ENCODE assay signal across 14 cellular contexts in the genomic region with DNA sequence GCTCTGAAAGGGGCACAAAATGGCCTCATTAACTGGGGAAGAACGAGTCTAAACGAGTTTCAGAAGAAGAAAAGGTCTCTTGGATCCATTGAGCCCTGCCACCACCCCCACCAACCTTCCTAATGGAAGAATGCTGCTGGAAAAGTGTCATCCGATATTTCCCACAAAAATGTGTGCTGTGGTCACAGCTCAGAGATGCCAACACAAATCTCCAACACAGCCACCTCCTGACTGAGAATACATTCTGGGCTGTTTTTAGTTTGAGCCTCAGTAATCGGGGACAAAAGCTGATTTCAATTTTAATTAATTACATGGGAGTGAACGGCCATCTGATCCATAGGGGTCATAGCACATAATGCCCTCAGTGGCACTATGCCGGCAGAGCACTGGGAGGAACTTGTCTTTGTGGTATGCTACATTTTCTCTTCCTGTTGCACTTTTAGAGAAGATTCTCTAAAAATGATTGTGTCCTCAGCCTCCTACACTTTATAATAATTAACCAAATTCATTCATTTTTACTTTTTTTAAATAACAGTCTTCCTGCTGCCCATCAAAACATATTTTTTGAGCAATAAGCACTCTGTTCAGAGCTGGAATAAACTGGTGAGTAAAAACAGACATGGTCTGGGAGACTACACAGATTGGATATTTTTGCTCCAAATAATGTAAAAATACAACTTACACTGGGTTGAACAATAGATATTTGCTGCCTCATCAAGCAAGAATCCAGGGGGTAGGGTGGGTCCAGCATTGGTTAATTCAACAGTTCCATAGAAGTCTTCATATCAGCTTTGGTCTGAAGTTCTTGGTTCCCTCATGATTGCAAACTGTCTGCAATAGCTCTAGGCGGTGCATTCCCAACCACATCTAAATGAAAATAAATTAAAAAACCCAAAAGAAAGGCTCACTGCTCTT.
DNase-seq lines count a peak whose midpoint lies in the region; ATAC-seq and TF ChIP-seq lines count a peak whose summit lies in the region.
"Had no signal": no experiment of that assay in that cellular context is flagged by ENCODE, and none has a peak within 500 bp of the region (broad histone marks: within the 10 kb centered on the region; RNA-seq: fewer than 3 reads in every experiment).

No MANE protein-coding gene starts in this region.

- no peaks in the 10 kb centered on the region for H3K79me2 ChIP-seq in mammary epithelial cell (ENCODE audit: insufficient read depth, low read length)
- no peaks in the 10 kb centered on the region for H3K79me2 ChIP-seq in Karpas-422 (ENCODE audit: low read length)

- H3K27ac ChIP-seq in mammary epithelial cell (ENCODE audit: insufficient read depth, low read depth, low read length) = no peak overlapping the region
- H3K27ac ChIP-seq in CD4-positive, alpha-beta T cell (ENCODE audit: low read depth, low read length) = no peak overlapping the region
- no peak overlapping the region for H3K27ac ChIP-seq in Karpas-422 (ENCODE audit: low read length)
- no peak overlapping the region for H3K27ac ChIP-seq in esophagus muscularis mucosa (replicated peaks in 1 of 4)

- H3K4me3 ChIP-seq in GM08714 (ENCODE audit: low read length) (peak overlapping the region; percentile 10; the same call in 1 of the 2 replicates), mammary epithelial cell (replicated peaks in 1 of 3; ENCODE audit: insufficient read depth in 1 of 3, low read depth in 2 of 3, low read length in 3 of 3) (no peak overlapping the region), Karpas-422 (ENCODE audit: low read length) (no peak overlapping the region), esophagus muscularis mucosa (no peak overlapping the region)

- BruUV-seq in mammary epithelial cell (replicated peaks; lab: Mats Ljungman, UMichigan) = no TSS peak

- H3K4me1 ChIP-seq in mammary epithelial cell (ENCODE audit: insufficient read depth, low read length) (peaks cover 26% of the 10 kb centered on the region), Karpas-422 (ENCODE audit: low read length) (no peaks in the 10 kb centered on the region), esophagus muscularis mucosa (peaks cover 0 to 6% (median 0%) of the 10 kb centered on the region in 4 donors)

- no peak overlapping the region for H3K4me3 Mint-ChIP-seq in CD4-positive, alpha-beta T cell

- no peaks in the 10 kb centered on the region for H3K4me1 Mint-ChIP-seq in CD4-positive, alpha-beta T cell (ENCODE audit: low read depth)

- TF ChIP-seq POLR2A in esophagus muscularis mucosa (IDR thresholded peaks at IDR 0.05; ENCODE audit: low read depth) = no peak

- no peak overlapping the region for H3K27ac Mint-ChIP-seq in CD4-positive, alpha-beta T cell

- dilution Hi-C loops in mammary epithelial cell (cut with HindIII; ENCODE audit: low sequenced_read_pairs) = no loop called here

- H3K4me2 ChIP-seq in mammary epithelial cell (ENCODE audit: insufficient read depth, low read depth, low read length) (peak overlapping the region; percentile 48), Karpas-422 (ENCODE audit: low read depth, low read length, poor library complexity, severe bottlenecking) (no peak overlapping the region)

- no peaks in the 10 kb centered on the region for H3K36me3 ChIP-seq in mammary epithelial cell (ENCODE audit: insufficient read depth, low read length)
- no peaks in the 10 kb centered on the region for H3K36me3 ChIP-seq in Karpas-422 (ENCODE audit: insufficient read depth, low read length)
- no peaks in the 10 kb centered on the region for H3K36me3 ChIP-seq in esophagus muscularis mucosa

- no peaks in the 10 kb centered on the region for H3K27me3 ChIP-seq in mammary epithelial cell (ENCODE audit: insufficient read depth, low read length)
- no peaks in the 10 kb centered on the region for H3K27me3 ChIP-seq in CD4-positive, alpha-beta T cell (ENCODE audit: control insufficient read depth, insufficient read depth, low read length)
- H3K27me3 ChIP-seq in Karpas-422 (ENCODE audit: low read length) = no peaks in the 10 kb centered on the region
- no peaks in the 10 kb centered on the region for H3K27me3 ChIP-seq in esophagus muscularis mucosa

- no peak for TF ChIP-seq RAD21 in Ishikawa (IDR thresholded peaks at IDR 0.05; ENCODE audit: low read depth)

- peak; percentile 26 for DNase-seq in mammary epithelial cell
- DNase-seq in renal cortical epithelial cell (ENCODE audit: low read depth) = peak; percentile 87
- no peak for DNase-seq in CD4-positive, alpha-beta T cell
- no peak for DNase-seq in Karpas-422
- DNase-seq in esophagus muscularis mucosa (ENCODE audit: extremely low spot score) = no peak
- DNase-seq: activated effector memory CD4-positive, alpha-beta T cell treated with anti-CD3 and anti-CD28 coated beads, Interleukin-2, amount 50 U/mL, for 16 hours; DND-41; effector CD4-positive, alpha-beta T cell; KG1; NCI-H526; nucleus accumbens had no signal

- POLR2A ChIA-PET in CD4-positive, alpha-beta T cell (lab: Charles Lee) = no interaction called here

- WGBS in mammary epithelial cell (ENCODE audit: low coverage, missing lambda C conversion rate) = 14% methylated on average over 7 of the region's 7 CpGs
- WGBS in esophagus muscularis mucosa = 78% methylated on average over 7 of the region's 7 CpGs

- H3K9me3 Mint-ChIP-seq in CD4-positive, alpha-beta T cell = no peaks in the 10 kb centered on the region

- peak overlapping the region; percentile 77 for H2AFZ ChIP-seq in mammary epithelial cell (ENCODE audit: low read depth, low read length)
- no peak overlapping the region for H2AFZ ChIP-seq in Karpas-422 (ENCODE audit: low read length)

- no peak overlapping the region for H3K9ac ChIP-seq in mammary epithelial cell (ENCODE audit: insufficient read depth, low read length)
- H3K9ac ChIP-seq in Karpas-422 (ENCODE audit: low read length) = no peak overlapping the region

- no peak for ATAC-seq in CD4-positive, alpha-beta T cell (ENCODE audit: poor library complexity)
- no peak for ATAC-seq in GM21360 (IDR thresholded peaks at IDR 0.05; ENCODE audit: unreplicated experiment)

- H4K20me1 ChIP-seq in mammary epithelial cell (ENCODE audit: insufficient read depth, low read length) = no peaks in the 10 kb centered on the region
- no peaks in the 10 kb centered on the region for H4K20me1 ChIP-seq in Karpas-422 (ENCODE audit: insufficient read depth, low read depth, low read length)

- in situ Hi-C loops in mammary epithelial cell (cut with MboI; ENCODE audit: low sequenced_read_pairs in 2 of 2) = no loop called here

- no peaks in the 10 kb centered on the region for H3K9me2 ChIP-seq in Karpas-422 (replicated peaks; ENCODE audit: insufficient read depth, low read length)

- TF ChIP-seq CTCF in mammary epithelial cell (conservative IDR thresholded peaks at IDR 0.05 in 1 of 2, IDR thresholded peaks at IDR 0.05 in 1 of 2; ENCODE audit: extremely low read depth in 1 of 2, insufficient read depth in 1 of 2, low read depth in 1 of 2, low read length in 2 of 2) (no peak), esophagus muscularis mucosa (IDR thresholded peaks at IDR 0.05) (no peak)
- TF ChIP-seq CTCF in CD4-positive, alpha-beta T cell (IDR thresholded peaks at IDR 0.05) = no peak

- no peaks in the 10 kb centered on the region for H3K9me3 ChIP-seq in mammary epithelial cell (replicated peaks; ENCODE audit: insufficient read depth, low read length)
- H3K9me3 ChIP-seq in CD4-positive, alpha-beta T cell (ENCODE audit: control insufficient read depth, low read length) = no peaks in the 10 kb centered on the region
- no peaks in the 10 kb centered on the region for H3K9me3 ChIP-seq in Karpas-422 (ENCODE audit: low read length)
- no peaks in the 10 kb centered on the region for H3K9me3 ChIP-seq in esophagus muscularis mucosa

- intact Hi-C loops in mammary epithelial cell (cut with micrococcal nuclease) = no loop called here
- intact Hi-C loops in CD4-positive, alpha-beta T cell (cut with DNase I, micrococcal nuclease) = no loop called here
- intact Hi-C loops in esophagus muscularis mucosa (cut with DNase I) = no loop called here

- TF ChIP-seq EP300 in Ishikawa (IDR thresholded peaks at IDR 0.05; ENCODE audit: borderline replicate concordance) = peak; percentile 86
- TF ChIP-seq EP300 in esophagus muscularis mucosa (IDR thresholded peaks at IDR 0.05) = no peak

- CTCF ChIA-PET in mammary epithelial cell (lab: Charles Lee; ENCODE audit: low non-redundant PET) = no interaction called here
- CTCF ChIA-PET in CD4-positive, alpha-beta T cell (lab: Charles Lee) = no interaction called here

- no peaks in the 10 kb centered on the region for H3K36me3 Mint-ChIP-seq in CD4-positive, alpha-beta T cell (ENCODE audit: low read depth)

- no peaks in the 10 kb centered on the region for H3K27me3 Mint-ChIP-seq in CD4-positive, alpha-beta T cell

TF ChIP-seq in Ishikawa, 13 proteins besides CTCF, POLR2A, EP300 and RAD21:
- TF ChIP-seq FOXM1 (IDR thresholded peaks at IDR 0.05; ENCODE audit: borderline replicate concordance, low read depth) (peak; percentile 80), NFIC (IDR thresholded peaks at IDR 0.05) (peak; percentile 69), MAX (IDR thresholded peaks at IDR 0.05) (peak; percentile 50), CEBPB (IDR thresholded peaks at IDR 0.05) (no peak), CREB1 (IDR thresholded peaks at IDR 0.05; ENCODE audit: low read depth) (no peak), TCF12 (IDR thresholded peaks at IDR 0.05; ENCODE audit: low read depth) (peak; percentile 80), TEAD4 (IDR thresholded peaks at IDR 0.05) (peak; percentile 74), YY1 (IDR thresholded peaks at IDR 0.05; ENCODE audit: low read depth) (peak; percentile 22; the same call in 1 of the 2 replicates), ZBTB7A (IDR thresholded peaks at IDR 0.05; ENCODE audit: low read depth) (0 out of 2 replicates have a peak, but pooled peaks have one; percentile 27)

Comparison
In these comparisons a context has a peak if more than half of its experiments do, and no peak if none do; other contexts are left out.
1. DNase-seq: peak in mammary epithelial cell (single experiment) and renal cortical epithelial cell (single experiment); none in CD4-positive, alpha-beta T cell (0 of 10), Karpas-422 (single experiment) and esophagus muscularis mucosa (single experiment).